ENCODE assay signal across 9 cellular contexts in the genomic region with DNA sequence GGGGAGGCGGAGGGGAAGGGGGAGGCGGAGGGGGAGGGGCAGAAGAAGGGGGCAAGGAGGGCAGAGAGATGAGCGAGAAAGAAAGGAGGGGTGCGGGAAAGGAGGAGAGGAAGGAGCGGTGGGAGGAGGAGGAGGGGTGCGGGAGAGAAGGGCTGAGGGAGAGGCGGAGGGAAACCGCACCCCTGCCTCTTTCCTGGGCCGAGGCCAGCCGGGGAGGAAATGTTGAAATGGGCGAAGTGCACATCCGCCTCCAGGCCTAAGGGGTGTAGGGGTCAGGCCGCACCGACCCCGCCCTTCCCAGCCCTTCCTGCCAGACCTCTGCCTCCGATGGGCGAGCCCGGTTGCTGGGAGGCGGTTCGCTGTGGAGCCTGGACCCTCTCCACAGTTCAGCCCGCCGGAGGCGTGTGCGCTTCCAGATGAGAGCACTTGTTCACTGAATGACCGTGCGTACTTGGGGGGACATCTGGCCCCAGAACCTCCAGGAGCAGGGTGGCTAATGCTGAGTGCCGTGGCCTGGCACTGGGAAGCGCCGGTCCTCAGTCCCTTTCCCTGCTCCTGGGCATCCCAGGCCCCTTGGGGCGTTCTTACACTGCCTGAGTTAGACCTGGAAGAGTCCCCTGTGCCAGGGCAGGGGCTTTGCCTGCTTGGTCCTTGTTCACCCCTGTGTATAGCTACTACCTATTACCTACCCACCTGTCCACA.
DNase-seq lines count a peak whose midpoint lies in the region; ATAC-seq and TF ChIP-seq lines count a peak whose summit lies in the region.
"Had no signal": no experiment of that assay in that cellular context is flagged by ENCODE, and none has a peak within 500 bp of the region (broad histone marks: within the 10 kb centered on the region; RNA-seq: fewer than 3 reads in every experiment).

No MANE protein-coding gene starts in this region.

- H3K27me3 ChIP-seq in body of pancreas: no peaks in the 10 kb centered on the region
- peaks cover 7% of the 10 kb centered on the region; the same call in 1 of the 2 replicates for H3K27me3 ChIP-seq in iPS-20b (ENCODE audit: insufficient read depth, low read length)
- H3K27me3 ChIP-seq in skeletal muscle tissue (ENCODE audit: control insufficient read depth in 3 of 3, insufficient read depth in 3 of 3, low read length in 3 of 3): no peaks in the 10 kb centered on the region

- no peak for TF ChIP-seq POLR2A in body of pancreas (IDR thresholded peaks at IDR 0.05)

- no peaks in the 10 kb centered on the region for H3K9me3 ChIP-seq in body of pancreas
- H3K9me3 ChIP-seq in iPS-20b (ENCODE audit: insufficient read depth, low read depth, low read length): no peaks in the 10 kb centered on the region
- H3K9me3 ChIP-seq in skeletal muscle tissue (ENCODE audit: control insufficient read depth in 3 of 3, low read length in 3 of 3): no peaks in the 10 kb centered on the region

- H3K4me1 ChIP-seq in body of pancreas: peaks cover 18% of the 10 kb centered on the region
- peaks cover 4% of the 10 kb centered on the region; the same call in 1 of the 2 replicates for H3K4me1 ChIP-seq in iPS-20b (ENCODE audit: insufficient read depth, low read length)
- peaks cover 22 to 34% (median 24%) of the 10 kb centered on the region in 3 donors for H3K4me1 ChIP-seq in skeletal muscle tissue (ENCODE audit: control insufficient read depth in 3 of 3, insufficient read depth in 3 of 3, low read length in 3 of 3)
- H3K4me1 ChIP-seq: parathyroid adenoma had no signal

- H3K9ac ChIP-seq in iPS-20b (ENCODE audit: low read depth, low read length): peak overlapping the region; percentile 48; the same call in 1 of the 2 replicates
- H3K9ac ChIP-seq in skeletal muscle tissue (ENCODE audit: low read depth in 1 of 3, low read length in 3 of 3): peak overlapping the region in 2 of 3 donors; percentile 38 to 58
- H3K9ac ChIP-seq: parathyroid adenoma had no signal

- no peak for TF ChIP-seq CTCF in body of pancreas (IDR thresholded peaks at IDR 0.05)

- no peaks in the 10 kb centered on the region for H3K36me3 ChIP-seq in body of pancreas (replicated peaks in 1 of 2; ENCODE audit: insufficient read depth in 1 of 2, low read depth in 2 of 2)
- no peaks in the 10 kb centered on the region for H3K36me3 ChIP-seq in iPS-20b (ENCODE audit: insufficient read depth, low read depth, low read length)
- no peaks in the 10 kb centered on the region for H3K36me3 ChIP-seq in skeletal muscle tissue (ENCODE audit: control insufficient read depth in 3 of 3, insufficient read depth in 3 of 3, low read length in 3 of 3)

- H3K4me3 ChIP-seq in body of pancreas: no peak overlapping the region
- peak overlapping the region; percentile 72 for H3K4me3 ChIP-seq in iPS-20b (ENCODE audit: low read length)
- peak overlapping the region; percentile 40 to 54 (median 52) for H3K4me3 ChIP-seq in skeletal muscle tissue (ENCODE audit: low read length in 3 of 3)

- DNase-seq in EL (peak; percentile 53), HuH-7.5 (ENCODE audit: low spot score) (peak; percentile 77), body of pancreas (peak; percentile 67 to 86 (median 74)), COLO829 (ENCODE audit: low spot score) (no peak)

- H3K27ac ChIP-seq in body of pancreas: peak overlapping the region; percentile 74 to 91 (median 84)
- H3K27ac ChIP-seq in iPS-20b (ENCODE audit: low read length): no peak overlapping the region
- H3K27ac ChIP-seq in skeletal muscle tissue (ENCODE audit: low read depth, low read length): peak overlapping the region; percentile 47

- 14 to 31% methylated on average over 15 to 28 of the region's 30 CpGs for WGBS in body of pancreas, 2 donors

- ATAC-seq in GM21515 (IDR thresholded peaks at IDR 0.05; ENCODE audit: unreplicated experiment): peak; percentile 28
- ATAC-seq in SK-N-SH treated with all-trans-retinoic acid at 6 μM for 48 hours: peak; percentile 48; the same call in 2 of the 3 replicates
- peak; percentile 56 for ATAC-seq in body of pancreas

- intact Hi-C loops in body of pancreas (cut with DNase I): no loop called here

TF ChIP-seq in SK-N-SH treated with all-trans-retinoic acid at 6 μM for 48 hours, 23 proteins besides CTCF, POLR2A, EP300 and RAD21:
- TF ChIP-seq ZNF8 (CRISPR knock-in tag; IDR thresholded peaks at IDR 0.05) (no peak), ISL1 (CRISPR knock-in tag; IDR thresholded peaks at IDR 0.05) (no peak), TOX (CRISPR knock-in tag; IDR thresholded peaks at IDR 0.05; ENCODE audit: borderline replicate concordance) (no peak), BACH2 (CRISPR knock-in tag; IDR thresholded peaks at IDR 0.05; ENCODE audit: borderline replicate concordance) (no peak), OSR1 (CRISPR knock-in tag; IDR thresholded peaks at IDR 0.05) (no peak), RARB (CRISPR knock-in tag; IDR thresholded peaks at IDR 0.05) (no peak), ZFP3 (CRISPR knock-in tag; IDR thresholded peaks at IDR 0.05) (no peak), ARNTL (CRISPR knock-in tag; IDR thresholded peaks at IDR 0.05; ENCODE audit: borderline replicate concordance, low read depth) (no peak)
- TF ChIP-seq, protein P1, sequence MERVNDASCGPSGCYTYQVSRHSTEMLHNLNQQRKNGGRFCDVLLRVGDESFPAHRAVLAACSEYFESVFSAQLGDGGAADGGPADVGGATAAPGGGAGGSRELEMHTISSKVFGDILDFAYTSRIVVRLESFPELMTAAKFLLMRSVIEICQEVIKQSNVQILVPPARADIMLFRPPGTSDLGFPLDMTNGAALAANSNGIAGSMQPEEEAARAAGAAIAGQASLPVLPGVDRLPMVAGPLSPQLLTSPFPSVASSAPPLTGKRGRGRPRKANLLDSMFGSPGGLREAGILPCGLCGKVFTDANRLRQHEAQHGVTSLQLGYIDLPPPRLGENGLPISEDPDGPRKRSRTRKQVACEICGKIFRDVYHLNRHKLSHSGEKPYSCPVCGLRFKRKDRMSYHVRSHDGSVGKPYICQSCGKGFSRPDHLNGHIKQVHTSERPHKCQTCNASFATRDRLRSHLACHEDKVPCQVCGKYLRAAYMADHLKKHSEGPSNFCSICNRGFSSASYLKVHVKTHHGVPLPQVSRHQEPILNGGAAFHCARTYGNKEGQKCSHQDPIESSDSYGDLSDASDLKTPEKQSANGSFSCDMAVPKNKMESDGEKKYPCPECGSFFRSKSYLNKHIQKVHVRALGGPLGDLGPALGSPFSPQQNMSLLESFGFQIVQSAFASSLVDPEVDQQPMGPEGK (CRISPR knock-in tag; IDR thresholded peaks at IDR 0.05; ENCODE audit: borderline replicate concordance): no peak
- TF ChIP-seq, protein P2, sequence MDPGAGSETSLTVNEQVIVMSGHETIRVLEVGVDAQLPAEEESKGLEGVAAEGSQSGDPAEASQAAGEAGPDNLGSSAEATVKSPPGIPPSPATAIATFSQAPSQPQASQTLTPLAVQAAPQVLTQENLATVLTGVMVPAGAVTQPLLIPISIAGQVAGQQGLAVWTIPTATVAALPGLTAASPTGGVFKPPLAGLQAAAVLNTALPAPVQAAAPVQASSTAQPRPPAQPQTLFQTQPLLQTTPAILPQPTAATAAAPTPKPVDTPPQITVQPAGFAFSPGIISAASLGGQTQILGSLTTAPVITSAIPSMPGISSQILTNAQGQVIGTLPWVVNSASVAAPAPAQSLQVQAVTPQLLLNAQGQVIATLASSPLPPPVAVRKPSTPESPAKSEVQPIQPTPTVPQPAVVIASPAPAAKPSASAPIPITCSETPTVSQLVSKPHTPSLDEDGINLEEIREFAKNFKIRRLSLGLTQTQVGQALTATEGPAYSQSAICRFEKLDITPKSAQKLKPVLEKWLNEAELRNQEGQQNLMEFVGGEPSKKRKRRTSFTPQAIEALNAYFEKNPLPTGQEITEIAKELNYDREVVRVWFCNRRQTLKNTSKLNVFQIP (CRISPR knock-in tag; IDR thresholded peaks at IDR 0.05; ENCODE audit: borderline replicate concordance, low read depth): no peak

Comparison
In these comparisons a context has a peak if more than half of its experiments do, and no peak if none do; other contexts are left out.
1. H3K4me3 ChIP-seq: peak in iPS-20b (single experiment) and skeletal muscle tissue (3 of 3); none in body of pancreas (0 of 2).
2. Peak in every context shown above with its lines, with median percentiles within 50 percentile points of each other: ATAC-seq.